Comparison of ENCODE assay signal across 25 cellular contexts in the genomic region with DNA sequence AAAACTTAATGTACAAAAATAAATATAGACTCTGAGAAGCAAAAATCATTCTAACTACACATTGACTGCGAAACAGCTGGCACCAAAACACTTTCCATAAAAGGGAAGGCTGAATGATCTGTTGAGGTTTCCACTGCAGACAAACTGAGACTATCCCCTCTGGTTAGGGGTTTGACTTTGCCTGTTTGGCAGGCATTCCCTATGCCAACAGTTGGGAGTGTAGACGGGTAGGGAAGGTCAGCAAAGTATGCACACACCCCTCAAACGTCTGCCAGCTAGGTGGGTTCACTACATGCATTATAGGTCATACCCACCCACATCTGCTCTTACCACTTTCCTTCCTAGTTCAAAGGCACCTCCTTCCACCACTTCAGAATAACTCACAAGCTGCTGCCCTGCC. TPM values are rescaled to one million over a fixed set of nuclear protein-coding genes. Genes with fewer than 3 reads are reported as not detected.
"Had no signal": no experiment of that assay in that cellular context is flagged by ENCODE, and none has a peak within 500 bp of the region (broad histone marks: within the 10 kb centered on the region; RNA-seq: fewer than 3 reads in every experiment).

No MANE protein-coding gene starts in this region.

- H3K4me2 ChIP-seq: SK-N-SH had no signal

- H3K36me3 ChIP-seq: SJCRH30 had no signal

- H3K9me3 ChIP-seq: body of pancreas, SJCRH30, SK-N-SH had no signal

- H3K27me3 ChIP-seq: body of pancreas, SJCRH30 had no signal

- H3K9ac ChIP-seq: SK-N-SH had no signal

- H3K4me3 ChIP-seq: body of pancreas, SJCRH30 had no signal

- DNase-seq: activated CD4-positive, alpha-beta memory T cell treated with anti-CD3 and anti-CD28 coated beads, Interleukin-2, amount 10 ng/mL, durations not matched to agents 7 days and 5 days; activated CD4-positive, alpha-beta T cell treated with anti-CD3 and anti-CD28 coated beads for 36 hours; activated CD4-positive, alpha-beta T cell treated with anti-CD3 and anti-CD28 coated beads, Interleukin-2, amount 50 U/mL, for 1 hour; activated naive CD4-positive, alpha-beta T cell treated with anti-CD3 and anti-CD28 coated beads, Interleukin-2, amount 50 U/mL, for 16 hours; activated naive CD8-positive, alpha-beta T cell treated with anti-CD3 and anti-CD28 coated beads, Interleukin-2, amount 10 ng/mL, durations not matched to agents 7 days and 5 days; activated T-cell treated with anti-CD3 and anti-CD28 coated beads for 4 hours; aorta; body of pancreas; NCI-H1105 treated with DMSO at 0.1 percent for 48 hours; NCI-H1436 treated with DMSO at 0.1 percent for 48 hours; NCI-H187 treated with DMSO at 0.1 percent for 48 hours; NCI-H2081 treated with DMSO at 0.1 percent for 48 hours; NCI-H2171; NCI-H526; NK-92 treated with Interleukin-12 subunit alpha and Interleukin-12 subunit beta, amount 100 ng/mL, for 24 hours; OCI-M1; Right ventricle myocardium superior; SJCRH30; SK-N-SH; T-helper 1 cell had no signal

- ATAC-seq: activated CD4-positive, alpha-beta T cell treated with anti-CD3 and anti-CD28 coated beads for 36 hours; body of pancreas; Panc1 had no signal

- H3K27ac ChIP-seq: body of pancreas, RWPE1, SJCRH30, VCaP had no signal

- H3K4me1 ChIP-seq: SJCRH30 had no signal

RNA-seq across cellular contexts. Expression of a gene that starts 37.6 kb away (rescaled TPM):
- total RNA-seq: activated CD4-positive, alpha-beta memory T cell treated with anti-CD3 and anti-CD28 coated beads, Interleukin-2, amount 10 ng/mL, durations not matched to agents 7 days and 5 days; activated CD4-positive, alpha-beta T cell treated with anti-CD3 and anti-CD28 coated beads for 36 hours; activated CD8-positive, alpha-beta memory T cell treated with anti-CD3 and anti-CD28 coated beads for 36 hours; activated naive CD8-positive, alpha-beta T cell treated with anti-CD3 and anti-CD28 coated beads, Interleukin-2, amount 10 ng/mL, durations not matched to agents 7 days and 5 days; Right ventricle myocardium superior; T-helper 2 cell treated with Interferon-gamma antibody and Interleukin-4, amounts not matched to agents 100 ng/mL and 5 ng/mL, for 36 hours had no signal
- polyA plus RNA-seq: SK-N-SH had no signal
